22 cellular contexts compared by ENCODE assay signal in genomic region chr11:33790088-33790487, GRCh38.
"Had no signal": no experiment of that assay in that cellular context is flagged by ENCODE, and none has a peak within 500 bp of the region (broad histone marks: within the 10 kb centered on the region; RNA-seq: fewer than 3 reads in every experiment).

No MANE protein-coding gene starts in this region.

- ATAC-seq: heart left ventricle, left ventricle myocardium superior, right lobe of liver had no signal

- H3K4me3 Mint-ChIP-seq: naive B cell had no signal

- H3K4me1 ChIP-seq: heart left ventricle, parathyroid adenoma, prostate gland, right lobe of liver, stomach, transverse colon had no signal

- H3K36me3 ChIP-seq: heart left ventricle, prostate gland, right lobe of liver, stomach, thoracic aorta, transverse colon had no signal

- H3K9me3 ChIP-seq: prostate gland, right lobe of liver, transverse colon had no signal

- DNase-seq: cortex of kidney; dorsolateral prefrontal cortex; effector CD8-positive, alpha-beta T cell; heart left ventricle; hypothalamus; islet precursor cell; left cardiac atrium; left ventricle myocardium superior; mesenchymal stem cell; midbrain; naive B cell; right lobe of liver; stimulated activated CD4-positive, alpha-beta T cell treated with anti-CD3 and anti-CD28 coated beads, Interleukin-12 subunit alpha, Interleukin-12 subunit beta, amount 100 ng/mL, for 4 hours; stimulated activated naive CD4-positive, alpha-beta T cell; stomach; substantia nigra; transverse colon had no signal

- H3K4me3 ChIP-seq: dorsolateral prefrontal cortex, heart left ventricle, lung, prostate gland, right lobe of liver, skin epidermis, stomach, thoracic aorta, transverse colon had no signal

- H3K4me1 Mint-ChIP-seq: naive B cell had no signal

- H3K36me3 Mint-ChIP-seq: naive B cell had no signal

- H3K27ac ChIP-seq: dorsolateral prefrontal cortex, heart left ventricle, parathyroid adenoma, prostate gland, right lobe of liver, skin epidermis, stomach, thoracic aorta, transverse colon had no signal

- H3K27me3 ChIP-seq: dorsolateral prefrontal cortex had no signal
